20 cellular contexts compared by ENCODE assay signal in the genomic region with DNA sequence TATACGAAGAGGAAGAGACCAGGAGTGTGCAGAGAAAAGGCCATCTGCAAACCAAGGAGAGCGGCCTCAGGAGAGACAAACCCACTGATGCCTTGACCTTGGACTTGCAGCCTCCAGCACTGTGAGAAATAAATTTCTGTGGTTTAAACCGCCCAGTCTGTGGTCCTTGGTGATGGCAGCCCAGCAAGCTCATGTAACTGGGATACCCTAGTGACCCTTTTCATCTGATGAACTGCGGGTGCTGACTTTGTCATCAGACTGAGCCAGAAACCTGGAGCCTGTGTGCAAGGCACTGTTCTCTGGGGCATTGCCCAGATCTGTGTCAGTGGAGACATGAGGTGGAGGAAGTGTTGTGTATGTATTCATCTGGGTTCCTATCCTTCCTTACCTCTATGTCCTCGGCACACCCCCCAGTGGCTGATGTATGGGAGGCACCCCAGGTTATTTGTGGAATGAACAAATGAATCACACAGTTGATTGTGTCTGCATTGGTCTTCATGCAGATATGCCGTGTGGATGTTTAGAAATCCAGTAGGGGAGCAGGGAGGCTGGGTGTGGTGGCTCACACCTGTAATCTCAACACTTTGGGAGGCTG.
DNase-seq lines count a peak whose midpoint lies in the region; ATAC-seq and TF ChIP-seq lines count a peak whose summit lies in the region.
"Had no signal": no experiment of that assay in that cellular context is flagged by ENCODE, and none has a peak within 500 bp of the region (broad histone marks: within the 10 kb centered on the region; RNA-seq: fewer than 3 reads in every experiment).

No MANE protein-coding gene starts in this region.

- H3K27me3 ChIP-seq in cardiac muscle cell (no peaks in the 10 kb centered on the region), right cardiac atrium (ENCODE audit: control insufficient read depth, insufficient read depth) (no peaks in the 10 kb centered on the region), PC-3 (ENCODE audit: low read length) (no peaks in the 10 kb centered on the region), upper lobe of right lung (no peaks in the 10 kb centered on the region), trophoblast cell (ENCODE audit: insufficient read depth, low read length) (no peaks in the 10 kb centered on the region)
- H3K27me3 ChIP-seq: ascending aorta, transverse colon had no signal

- no peak overlapping the region for H3K23ac ChIP-seq in trophoblast cell (ENCODE audit: low read length)

- ATAC-seq in right cardiac atrium: no peak
- peak; percentile 33; the same call in 1 of the 2 replicates for ATAC-seq in PC-3
- ATAC-seq in upper lobe of right lung: no peak
- no peak for ATAC-seq in HG02623 (IDR thresholded peaks at IDR 0.05; ENCODE audit: unreplicated experiment)
- ATAC-seq: stimulated activated memory B cell treated with anti-CD40 and anti-IgM and Interleukin-4, amounts not matched to agents 10 μg/mL and 1 μg/mL and 100 μg/mL, for 72 hours had no signal

- H4K91ac ChIP-seq in trophoblast cell (ENCODE audit: low read depth, low read length): no peak overlapping the region

- H3K4ac ChIP-seq in trophoblast cell (ENCODE audit: low read depth, low read length): no peak overlapping the region

- intact Hi-C loops in right cardiac atrium (cut with DNase I): no loop called here
- intact Hi-C loops in PC-3 (cut with micrococcal nuclease): no loop called here
- intact Hi-C loops in upper lobe of right lung (cut with DNase I): no loop called here

- no peak overlapping the region for H3K18ac ChIP-seq in trophoblast cell (ENCODE audit: low read length)

- H4K20me1 ChIP-seq in PC-3 (ENCODE audit: low read length): no peaks in the 10 kb centered on the region

- no peaks in the 10 kb centered on the region for H3K79me1 ChIP-seq in trophoblast cell (ENCODE audit: low read length)

- H3K4me1 ChIP-seq in cardiac muscle cell (ENCODE audit: low read depth): peaks cover 22% of the 10 kb centered on the region
- peaks cover 11% of the 10 kb centered on the region for H3K4me1 ChIP-seq in right cardiac atrium (ENCODE audit: control insufficient read depth, insufficient read depth, low read length)
- H3K4me1 ChIP-seq in PC-3 (ENCODE audit: insufficient read depth, low read length): no peaks in the 10 kb centered on the region
- no peaks in the 10 kb centered on the region for H3K4me1 ChIP-seq in upper lobe of right lung
- no peaks in the 10 kb centered on the region for H3K4me1 ChIP-seq in trophoblast cell (ENCODE audit: control insufficient read depth in 1 of 2, insufficient read depth in 2 of 2, low read length in 2 of 2)
- H3K4me1 ChIP-seq: ascending aorta, transverse colon had no signal

- no peak overlapping the region for H2BK5ac ChIP-seq in trophoblast cell (ENCODE audit: low read depth, low read length, poor library complexity)

- H3K9me3 ChIP-seq in cardiac muscle cell (ENCODE audit: low read depth) (no peaks in the 10 kb centered on the region), right cardiac atrium (ENCODE audit: control insufficient read depth, low read length) (no peaks in the 10 kb centered on the region), PC-3 (ENCODE audit: low read length) (no peaks in the 10 kb centered on the region), upper lobe of right lung (no peaks in the 10 kb centered on the region), trophoblast cell (ENCODE audit: insufficient read depth, low read depth, low read length) (no peaks in the 10 kb centered on the region)
- H3K9me3 ChIP-seq: ascending aorta, transverse colon had no signal

- no peaks in the 10 kb centered on the region for H3F3A ChIP-seq in PC-3 (ENCODE audit: low read length, unreplicated experiment)

- no peak overlapping the region for H2AFZ ChIP-seq in PC-3 (ENCODE audit: low read length)
- no peak overlapping the region for H2AFZ ChIP-seq in trophoblast cell (ENCODE audit: insufficient read depth, low read length, poor library complexity)
- H2AFZ ChIP-seq: PC-9 had no signal

- H3K36me3 ChIP-seq in cardiac muscle cell (peaks cover 13% of the 10 kb centered on the region), PC-3 (ENCODE audit: low read depth, low read length) (0 out of 2 replicates have a peak, but pooled peaks cover 3% of the 10 kb centered on the region), upper lobe of right lung (peaks cover 14% of the 10 kb centered on the region), trophoblast cell (ENCODE audit: control insufficient read depth in 1 of 2, insufficient read depth in 2 of 2, low read length in 2 of 2) (peaks cover 5 to 7% of the 10 kb centered on the region in 2 experiments)
- H3K36me3 ChIP-seq: transverse colon had no signal

- H3K4me3 ChIP-seq in cardiac muscle cell: no peak overlapping the region
- no peak overlapping the region for H3K4me3 ChIP-seq in right cardiac atrium (ENCODE audit: low read length)
- H3K4me3 ChIP-seq in PC-3 (ENCODE audit: low read length): no peak overlapping the region
- H3K4me3 ChIP-seq in epithelial cell of esophagus (ENCODE audit: low read length): no peak overlapping the region
- H3K4me3 ChIP-seq in upper lobe of right lung: no peak overlapping the region
- no peak overlapping the region for H3K4me3 ChIP-seq in trophoblast cell (ENCODE audit: low read depth, low read length)
- H3K4me3 ChIP-seq: ascending aorta, PC-9, transverse colon had no signal

- no TSS peak for BruUV-seq in PC-3 (replicated peaks; lab: Mats Ljungman, UMichigan)

- POLR2A ChIA-PET in PC-3 (lab: Charles Lee; ENCODE audit: unreplicated experiment): no interaction called here

- H2AK5ac ChIP-seq in trophoblast cell (ENCODE audit: low read length): no peak overlapping the region

- H3K9me2 ChIP-seq in PC-3 (replicated peaks; ENCODE audit: low read length): no peaks in the 10 kb centered on the region

- TF ChIP-seq CTCF in cardiac muscle cell (IDR thresholded peaks at IDR 0.05; ENCODE audit: low read depth, low read length): no peak
- no peak for TF ChIP-seq CTCF in PC-3 (conservative IDR thresholded peaks at IDR 0.05; ENCODE audit: low read depth, low read length)
- peak; percentile 5 for TF ChIP-seq CTCF in epithelial cell of esophagus (IDR thresholded peaks at IDR 0.05; ENCODE audit: insufficient read depth, low read depth, low read length, missing control alignments)
- TF ChIP-seq CTCF in upper lobe of right lung (IDR thresholded peaks at IDR 0.05): peak; percentile 5

- no peaks in the 10 kb centered on the region for H3K79me2 ChIP-seq in PC-3 (ENCODE audit: low read length)
- no peaks in the 10 kb centered on the region for H3K79me2 ChIP-seq in trophoblast cell (ENCODE audit: control insufficient read depth, insufficient read depth, low read length, poor library complexity)

- DNase-seq in cardiac muscle cell (ENCODE audit: low read depth in 1 of 2, low spot score in 1 of 2) (no peak), right cardiac atrium (no peak), PC-3 (no peak), epithelial cell of esophagus (ENCODE audit: low read depth) (peak; percentile 9), upper lobe of right lung (no peak), trophoblast cell (no peak), HUDEP-2 (lab: John Stamatoyannopoulos, UW; ENCODE audit: unreplicated experiment in 76 of 76) (no peak)
- DNase-seq: activated CD4-positive, alpha-beta T cell treated with anti-CD3 and anti-CD28 coated beads, Interleukin-2, amount 10 ng/mL, durations not matched to agents 24 days and 14 days; activated naive CD4-positive, alpha-beta T cell treated with anti-CD3 and anti-CD28 coated beads for 36 hours; CD4-positive, alpha-beta T cell; DMS79 treated with DMSO at 0.1 percent for 48 hours; hippocampal formation; NCI-H1092; NCI-H2107; NCI-H526 treated with DMSO at 0.1 percent for 48 hours; PC-9; transverse colon had no signal

- no peak overlapping the region for H3K9ac ChIP-seq in PC-3 (ENCODE audit: low read length)
- no peak overlapping the region for H3K9ac ChIP-seq in trophoblast cell (ENCODE audit: low read length)

- H2BK120ac ChIP-seq in trophoblast cell (ENCODE audit: insufficient read depth, low read length, poor library complexity): no peak overlapping the region

- 91% methylated on average over 6 of the region's 6 CpGs for WGBS in right cardiac atrium
- no CpG with 5 or more reads among the region's 6 CpGs for WGBS in trophoblast cell (ENCODE audit: extremely low coverage, insufficient coverage, insufficient read length)

- H2BK12ac ChIP-seq in trophoblast cell (ENCODE audit: low read length): no peak overlapping the region

- H4K8ac ChIP-seq in trophoblast cell (ENCODE audit: low read depth, low read length): no peak overlapping the region

- no peak overlapping the region for H4K12ac ChIP-seq in trophoblast cell (ENCODE audit: low read depth, low read length)

- no peak overlapping the region for H3K14ac ChIP-seq in trophoblast cell (ENCODE audit: low read length)

- CTCF ChIA-PET in PC-3 (lab: Charles Lee): no interaction called here

- H3K27ac ChIP-seq in cardiac muscle cell: peak overlapping the region; percentile 59
- no peak overlapping the region for H3K27ac ChIP-seq in right cardiac atrium (ENCODE audit: low read length)
- no peak overlapping the region for H3K27ac ChIP-seq in PC-3 (ENCODE audit: low read length)
- no peak overlapping the region for H3K27ac ChIP-seq in upper lobe of right lung
- no peak overlapping the region for H3K27ac ChIP-seq in trophoblast cell (ENCODE audit: low read depth, low read length)
- H3K27ac ChIP-seq: ascending aorta, PC-9, transverse colon had no signal

- H3K4me2 ChIP-seq in PC-3 (ENCODE audit: low read length) (no peak overlapping the region), trophoblast cell (ENCODE audit: low read length) (no peak overlapping the region)
- H3K4me2 ChIP-seq: PC-9 had no signal

Comparison
In these comparisons a context has a peak if more than half of its experiments do, and no peak if none do; other contexts are left out.
1. CTCF ChIP-seq: peak in epithelial cell of esophagus (single experiment) and upper lobe of right lung (single experiment); none in cardiac muscle cell (single experiment) and PC-3 (single experiment).